22 cellular contexts compared by ENCODE assay signal in the genomic region with DNA sequence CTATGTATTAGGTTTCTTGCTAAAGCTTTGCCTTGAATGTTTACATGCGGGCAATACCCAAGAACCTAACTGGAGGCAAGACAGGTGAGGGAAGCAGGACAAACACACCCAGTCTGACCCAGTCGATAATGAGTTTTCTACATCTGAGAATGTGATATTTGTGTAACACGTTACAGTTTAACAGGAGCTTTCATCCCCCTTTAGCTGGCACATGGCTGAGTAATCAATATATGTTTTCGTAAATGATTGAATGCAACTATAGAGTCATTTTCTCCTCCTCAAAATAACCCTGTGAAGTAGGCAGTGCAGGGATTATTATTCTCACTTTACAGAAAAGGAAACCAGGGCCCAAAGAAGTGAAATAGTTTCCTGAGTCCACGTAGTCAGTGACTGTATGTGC.
"Had no signal": no experiment of that assay in that cellular context is flagged by ENCODE, and none has a peak within 500 bp of the region (broad histone marks: within the 10 kb centered on the region; RNA-seq: fewer than 3 reads in every experiment).

No MANE protein-coding gene starts in this region.

- H3K4me3 ChIP-seq: coronary artery, gastroesophageal sphincter, heart left ventricle, lung, psoas muscle, right atrium auricular region, transverse colon, vagina had no signal

- H3K9me3 ChIP-seq: gastroesophageal sphincter, heart left ventricle, psoas muscle, right atrium auricular region, transverse colon, vagina had no signal

- H3K4me1 Mint-ChIP-seq: activated naive CD8-positive, alpha-beta T cell treated with anti-CD3 and anti-CD28 coated beads for 36 hours had no signal

- H3K4me1 ChIP-seq: vagina had no signal

- H3K9me3 Mint-ChIP-seq: activated naive CD8-positive, alpha-beta T cell treated with anti-CD3 and anti-CD28 coated beads for 36 hours; activated T-cell treated with anti-CD3 and anti-CD28 coated beads, Interleukin-2, amount 50 U/mL, for 4 hours; endodermal cell; mesothelial cell of epicardium; natural killer cell; stimulated activated naive CD8-positive, alpha-beta T cell treated with anti-CD3 and anti-CD28 coated beads, Interleukin-15, amount 100 ng/mL, for 72 hours had no signal

- DNase-seq: activated CD4-positive, alpha-beta T cell treated with anti-CD3 and anti-CD28 coated beads for 4 hours; activated CD4-positive, alpha-beta T cell treated with anti-CD3 and anti-CD28 coated beads, Interleukin-2, amount 50 U/mL, for 48 hours; activated CD4-positive, CD25-positive, alpha-beta regulatory T cell; activated CD8-positive, alpha-beta memory T cell treated with anti-CD3 and anti-CD28 coated beads, Interleukin-2, amount 50 U/mL, for 48 hours; activated naive CD4-positive, alpha-beta T cell treated with Interleukin-2 at 50 U/mL for 16 hours; activated naive CD8-positive, alpha-beta T cell treated with anti-CD3 and anti-CD28 coated beads for 36 hours; activated T-cell treated with anti-CD3 and anti-CD28 coated beads, Interleukin-2, amount 50 U/mL, for 4 hours; amniotic stem cell; endodermal cell; heart left ventricle; islet precursor cell; natural killer cell; psoas muscle; stimulated activated naive CD8-positive, alpha-beta T cell treated with anti-CD3 and anti-CD28 coated beads, Interleukin-15, amount 100 ng/mL, for 72 hours; T-helper 17 cell; transverse colon had no signal

- H3K27ac Mint-ChIP-seq: activated naive CD8-positive, alpha-beta T cell treated with anti-CD3 and anti-CD28 coated beads for 36 hours; endodermal cell; mesothelial cell of epicardium; natural killer cell; stimulated activated naive CD8-positive, alpha-beta T cell treated with anti-CD3 and anti-CD28 coated beads, Interleukin-15, amount 100 ng/mL, for 72 hours had no signal

- H3K27me3 ChIP-seq: gastroesophageal sphincter, heart left ventricle, right atrium auricular region, transverse colon, vagina had no signal

- H3K36me3 ChIP-seq: gastroesophageal sphincter, heart left ventricle, right atrium auricular region, transverse colon, vagina had no signal

- ATAC-seq: activated T-cell treated with anti-CD3 and anti-CD28 coated beads, Interleukin-2, amount 50 U/mL, for 4 hours; gastroesophageal sphincter; heart left ventricle; natural killer cell; psoas muscle; stimulated activated naive CD8-positive, alpha-beta T cell treated with anti-CD3 and anti-CD28 coated beads, Interleukin-15, amount 100 ng/mL, for 72 hours; T-helper 17 cell had no signal

- H3K27ac ChIP-seq: coronary artery, gastroesophageal sphincter, heart left ventricle, psoas muscle, right atrium auricular region, transverse colon, vagina had no signal

- H3K36me3 Mint-ChIP-seq: activated naive CD8-positive, alpha-beta T cell treated with anti-CD3 and anti-CD28 coated beads for 36 hours; mesothelial cell of epicardium; natural killer cell had no signal

- H3K4me3 Mint-ChIP-seq: activated naive CD8-positive, alpha-beta T cell treated with anti-CD3 and anti-CD28 coated beads for 36 hours; activated T-cell treated with anti-CD3 and anti-CD28 coated beads, Interleukin-2, amount 50 U/mL, for 4 hours; endodermal cell; mesothelial cell of epicardium; natural killer cell; stimulated activated naive CD8-positive, alpha-beta T cell treated with anti-CD3 and anti-CD28 coated beads, Interleukin-15, amount 100 ng/mL, for 72 hours; T-helper 17 cell had no signal
